Comparison of ENCODE assay signal across 8 cellular contexts in the genomic region with DNA sequence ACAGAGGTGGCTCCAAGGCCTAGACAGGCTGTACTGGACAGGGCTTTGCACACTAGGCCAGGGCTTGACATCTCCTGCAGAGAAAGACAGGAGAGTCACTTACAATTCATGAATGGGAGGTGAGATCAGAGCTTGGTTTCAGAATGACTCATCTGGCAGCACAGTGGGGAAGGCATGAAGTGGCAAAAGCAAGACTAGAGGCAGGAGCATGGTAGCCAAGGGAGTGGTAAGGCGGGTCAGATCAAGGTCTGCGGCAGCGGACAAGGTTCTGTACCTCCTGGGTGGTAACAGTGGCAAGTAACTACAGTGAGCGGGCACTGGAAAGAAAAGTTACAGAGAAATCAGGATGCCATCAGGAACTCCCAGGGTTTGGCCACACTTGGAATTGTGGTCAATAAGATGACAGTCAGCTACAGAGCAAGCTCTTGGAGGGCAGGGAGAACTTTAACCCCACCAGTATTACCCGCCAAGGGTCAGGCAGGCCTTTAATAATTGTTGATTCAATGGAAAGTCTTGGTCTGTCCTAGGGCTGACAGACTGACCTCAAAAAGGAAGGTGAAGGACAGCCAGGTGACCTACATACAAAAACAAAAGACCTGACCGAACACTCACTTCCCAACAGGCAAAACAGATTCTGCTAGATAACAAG. TPM values are rescaled to one million over a fixed set of nuclear protein-coding genes. Genes with fewer than 3 reads are reported as not detected.
DNase-seq lines count a peak whose midpoint lies in the region; ATAC-seq and TF ChIP-seq lines count a peak whose summit lies in the region.

No MANE protein-coding gene starts in this region.

- H3K27ac Mint-ChIP-seq in Calu3 (ENCODE audit: unreplicated experiment) (peak overlapping the region; percentile 61), CD14-positive monocyte (peak overlapping the region in 3 of 7 donors; percentile 17 to 60 (median 54))
- peak overlapping the region in 2 of 7 donors; percentile 32 to 67 for H3K27ac Mint-ChIP-seq in CD4-positive, alpha-beta memory T cell

- H3K27me3 Mint-ChIP-seq in Calu3 (ENCODE audit: unreplicated experiment): no peaks in the 10 kb centered on the region
- no peaks in the 10 kb centered on the region for H3K27me3 Mint-ChIP-seq in CD4-positive, alpha-beta memory T cell
- H3K27me3 Mint-ChIP-seq in CD14-positive monocyte (ENCODE audit: low read depth in 3 of 3): peaks cover 0 to under 1% (median 0%) of the 10 kb centered on the region in 3 donors

- peaks cover 44% of the 10 kb centered on the region for H3K4me1 Mint-ChIP-seq in Calu3 (ENCODE audit: low read depth, unreplicated experiment)
- peaks cover 21 to 33% (median 28%) of the 10 kb centered on the region in 4 donors for H3K4me1 Mint-ChIP-seq in CD4-positive, alpha-beta memory T cell
- peaks cover 22% of the 10 kb centered on the region for H3K4me1 Mint-ChIP-seq in CD14-positive monocyte

- POLR2A ChIA-PET in CD4-positive, alpha-beta memory T cell (lab: Charles Lee; ENCODE audit: partially characterized antibody): interaction anchor here (1.0 kb wide), 1 partner anchor 873 kb away, joined by 3 read pairs; a partner anchor contains a TSS

- H3K9me3 Mint-ChIP-seq in Calu3 (ENCODE audit: low read depth, unreplicated experiment) (no peaks in the 10 kb centered on the region), CD14-positive monocyte (peaks cover 0 to 3% (median 0%) of the 10 kb centered on the region in 7 donors)
- H3K9me3 Mint-ChIP-seq in CD4-positive, alpha-beta memory T cell: peaks cover 0 to 2% (median 0%) of the 10 kb centered on the region in 8 donors

- H3K36me3 Mint-ChIP-seq in Calu3 (ENCODE audit: insufficient read depth, unreplicated experiment) (peaks cover 67% of the 10 kb centered on the region), CD14-positive monocyte (peaks cover 45 to 71% of the 10 kb centered on the region in 2 donors)
- peaks cover 37 to 59% of the 10 kb centered on the region in 2 donors for H3K36me3 Mint-ChIP-seq in CD4-positive, alpha-beta memory T cell

- CTCF ChIA-PET in Calu3 (lab: Charles Lee): interaction anchor here (1.0 kb wide), 1 partner anchor 414 kb away, joined by 3 read pairs; no protein-coding TSS in a partner anchor
- CTCF ChIA-PET in CD4-positive, alpha-beta memory T cell (lab: Charles Lee; ENCODE audit: partially characterized antibody): interaction anchor here (0.8 to 1.2 kb wide), 2 partner anchors 9 to 26 kb away, joined by 3 read pairs; no protein-coding TSS in a partner anchor

- no peaks in the 10 kb centered on the region for H3K27me3 ChIP-seq in CD4-positive, alpha-beta memory T cell (ENCODE audit: insufficient read depth, low read length)

- intact Hi-C loops in Calu3 (cut with micrococcal nuclease; ENCODE audit: unreplicated experiment): no loop called here
- intact Hi-C loops in CD4-positive, alpha-beta memory T cell (cut with micrococcal nuclease): loop anchor here (10.0 kb wide), 1 partner anchor 995 kb away; a partner anchor contains a TSS
- intact Hi-C loops in CD14-positive monocyte (cut with micrococcal nuclease): no loop called here

- no peak overlapping the region for H3K27ac ChIP-seq in CD4-positive, alpha-beta memory T cell (ENCODE audit: low read depth, low read length)

- TF ChIP-seq CTCF in Calu3 (IDR thresholded peaks at IDR 0.05; ENCODE audit: unreplicated experiment) (no peak), CD14-positive monocyte (IDR thresholded peaks at IDR 0.05) (no peak)

- H3K36me3 ChIP-seq in CD4-positive, alpha-beta memory T cell (ENCODE audit: insufficient read depth, low read length): peaks cover 38% of the 10 kb centered on the region

- H3K9me3 ChIP-seq in CD4-positive, alpha-beta memory T cell (ENCODE audit: control insufficient read depth in 1 of 2, low read length in 2 of 2): no peaks in the 10 kb centered on the region

- H3K4me3 Mint-ChIP-seq in Calu3 (ENCODE audit: low read depth, unreplicated experiment): peak overlapping the region; percentile 24
- H3K4me3 Mint-ChIP-seq in CD4-positive, alpha-beta memory T cell: peak overlapping the region in 1 of 8 donors; percentile 22
- no peak overlapping the region for H3K4me3 Mint-ChIP-seq in CD14-positive monocyte

- BruUV-seq in Calu3 (replicated peaks; lab: Mats Ljungman, UMichigan): no TSS peak

- peak; percentile 87 for ATAC-seq in GM19438 (IDR thresholded peaks at IDR 0.05; ENCODE audit: low read depth, unreplicated experiment)
- peak; percentile 67 for ATAC-seq in HG03469 (IDR thresholded peaks at IDR 0.05; ENCODE audit: unreplicated experiment)
- peak; percentile 29 for ATAC-seq in left lobe of liver

- peak; percentile 64 for DNase-seq in Calu3
- DNase-seq in activated naive CD4-positive, alpha-beta T cell treated with anti-CD3 and anti-CD28 coated beads, Interleukin-2, amount 50 U/mL, for 16 hours: peak; percentile 22
- no peak for DNase-seq in left lobe of liver (ENCODE audit: low spot score)
- no peak for DNase-seq in CD4-positive, alpha-beta memory T cell
- no peak for DNase-seq in GDM1 (lab: John Stamatoyannopoulos, UW)
- DNase-seq in CD14-positive monocyte (ENCODE audit: low spot score): no peak

- peaks cover 13% of the 10 kb centered on the region for H3K4me1 ChIP-seq in CD4-positive, alpha-beta memory T cell (ENCODE audit: insufficient read depth, low read length)

- no peak overlapping the region for H3K4me3 ChIP-seq in CD4-positive, alpha-beta memory T cell (ENCODE audit: low read length in 2 of 2)

RNA-seq across cellular contexts. Expression of a gene that starts 5.7 kb away (rescaled TPM):
- total RNA-seq in Calu3 (2022): 99.8 and 108 TPM in 2 replicates
- total RNA-seq in left lobe of liver: 161 TPM
- total RNA-seq in CD4-positive, alpha-beta memory T cell: 10 to 100 TPM; 39.1 to 43.8 TPM
- polyA plus RNA-seq in CD4-positive, alpha-beta memory T cell: 10 to 100 TPM; 25.1 to 29.2 TPM
- 10 to 100 TPM; 33.6 to 38.5 TPM for polyA plus RNA-seq in CD14-positive monocyte

RNA-seq across cellular contexts. Expression of a gene that starts 31.1 kb away (rescaled TPM):
- 26.2 and 28.4 TPM in 2 replicates for total RNA-seq in Calu3 (2022)
- total RNA-seq in left lobe of liver: 15.7 TPM
- total RNA-seq in CD4-positive, alpha-beta memory T cell: 10 to 100 TPM; 44.5 to 44.8 TPM
- 10 to 100 TPM in 1 of 2 donors, 1 to 10 TPM in 1; 8.6 to 24.9 TPM for polyA plus RNA-seq in CD4-positive, alpha-beta memory T cell
- polyA plus RNA-seq in CD14-positive monocyte: 10 to 100 TPM; 43.2 to 52.5 TPM

Comparison
In these comparisons a context has a peak if more than half of its experiments do, and no peak if none do; other contexts are left out.
1. DNase-seq: peak in Calu3 (single experiment) and activated naive CD4-positive, alpha-beta T cell treated with anti-CD3 and anti-CD28 coated beads, Interleukin-2, amount 50 U/mL, for 16 hours (single experiment); none in left lobe of liver (single experiment), CD4-positive, alpha-beta memory T cell (0 of 5), GDM1 (single experiment) and CD14-positive monocyte (single experiment).
2. ATAC-seq: peak in every context shown above with its lines; median percentile 87 in GM19438; 67 in HG03469; 29 in left lobe of liver.